Comparison of ENCODE assay signal across 9 cellular contexts in genomic region chr2:223054193-223054781, GRCh38. TPM values are rescaled to one million over a fixed set of nuclear protein-coding genes. Genes with fewer than 3 reads are reported as not detected.
A peak's percentile ranks its signal among the peaks of the same experiment; 100 is the strongest.
DNase-seq lines count a peak whose midpoint lies in the region; FAIRE-seq and TF ChIP-seq lines count a peak whose summit lies in the region.
"Had no signal": no experiment of that assay in that cellular context is flagged by ENCODE, and none has a peak within 500 bp of the region (broad histone marks: within the 10 kb centered on the region; RNA-seq: fewer than 3 reads in every experiment).

No MANE protein-coding gene starts in this region.

- H3K27ac ChIP-seq in esophagus squamous epithelium = peak overlapping the region; percentile 59 to 84 (median 80)
- peak overlapping the region; percentile 61 for H3K27ac ChIP-seq in muscle layer of duodenum (ENCODE audit: low read length)
- peak overlapping the region; percentile 78 to 90 (median 86) for H3K27ac ChIP-seq in transverse colon

- H3K9me3 ChIP-seq in esophagus squamous epithelium (no peaks in the 10 kb centered on the region), muscle layer of duodenum (ENCODE audit: control insufficient read depth in 1 of 2, low read length in 2 of 2) (no peaks in the 10 kb centered on the region), transverse colon (no peaks in the 10 kb centered on the region)

- DNase-seq in SK-MEL-5 (ENCODE audit: low read depth, low spot score) (peak; percentile 19), esophagus squamous epithelium (lab: John Stamatoyannopoulos, UW) (no peak), transverse colon (peak; percentile 23), GM12892 (ENCODE audit: insufficient read length) (no peak), NCI-H1092 treated with DMSO at 0.1 percent for 48 hours (lab: John Stamatoyannopoulos, UW) (no peak)
- no peak for DNase-seq in activated CD4-positive, alpha-beta T cell treated with anti-CD3 and anti-CD28 coated beads, Interleukin-2, amount 50 U/mL, for 48 hours
- DNase-seq: GDM1 had no signal

- H3K4me3 ChIP-seq in esophagus squamous epithelium = peak overlapping the region in 3 of 4 donors; percentile 31 to 52 (median 42)
- peak overlapping the region; percentile 56 to 63 for H3K4me3 ChIP-seq in muscle layer of duodenum (ENCODE audit: low read depth in 1 of 2, low read length in 2 of 2)
- H3K4me3 ChIP-seq in transverse colon = peak overlapping the region in 3 of 4 donors; percentile 32 to 50 (median 41)

- WGBS in esophagus squamous epithelium, 2 donors = 50 to 55% methylated on average over 5 to 9 of the region's 11 CpGs
- 42% methylated on average over 3 to 11 of the region's 11 CpGs for WGBS in transverse colon (ENCODE audit: low coverage in 1 of 2), 2 donors

- no peaks in the 10 kb centered on the region for H3K36me3 ChIP-seq in esophagus squamous epithelium
- no peaks in the 10 kb centered on the region for H3K36me3 ChIP-seq in muscle layer of duodenum (ENCODE audit: control insufficient read depth in 1 of 2, insufficient read depth in 2 of 2, low read length in 2 of 2)
- H3K36me3 ChIP-seq in transverse colon = no peaks in the 10 kb centered on the region

- no peak for TF ChIP-seq CTCF in esophagus squamous epithelium (IDR thresholded peaks at IDR 0.05)
- TF ChIP-seq CTCF in transverse colon (IDR thresholded peaks at IDR 0.05) = no peak

- FAIRE-seq in GM12892 (lab: Jason Lieb, UNC) = no peak

- TF ChIP-seq EP300 in transverse colon (IDR thresholded peaks at IDR 0.05; ENCODE audit: low read depth) = no peak

- peaks cover 0 to 8% (median 0%) of the 10 kb centered on the region in 4 donors for H3K27me3 ChIP-seq in esophagus squamous epithelium
- H3K27me3 ChIP-seq in muscle layer of duodenum (ENCODE audit: low read depth, low read length) = no peaks in the 10 kb centered on the region
- no peaks in the 10 kb centered on the region for H3K27me3 ChIP-seq in transverse colon

- TF ChIP-seq POLR2A in esophagus squamous epithelium (IDR thresholded peaks at IDR 0.05) (no peak), transverse colon (IDR thresholded peaks at IDR 0.05) (no peak), GM12892 (IDR thresholded peaks at IDR 0.05; ENCODE audit: low read depth, low read length) (no peak)

- peaks cover 0 to 46% (median 5%) of the 10 kb centered on the region in 3 donors for H3K4me1 ChIP-seq in esophagus squamous epithelium
- H3K4me1 ChIP-seq in muscle layer of duodenum (ENCODE audit: control insufficient read depth in 1 of 2, insufficient read depth in 2 of 2, low read length in 2 of 2) = peaks cover 3 to 23% of the 10 kb centered on the region in 2 donors
- peaks cover 3 to 52% (median 10%) of the 10 kb centered on the region in 4 donors for H3K4me1 ChIP-seq in transverse colon

- intact Hi-C loops in esophagus squamous epithelium (cut with DNase I) = no loop called here
- intact Hi-C loops in transverse colon (cut with DNase I; ENCODE audit: low total_unique reads) = no loop called here

- in situ Hi-C loops in SK-MEL-5 (cut with HindIII; ENCODE audit: low pct_unique_long_range_greater_than_20kb, low sequenced_read_pairs) = no loop called here
- in situ Hi-C loops in transverse colon (cut with MboI; ENCODE audit: low pct_ligation_motif_present in 1 of 4, low pct_unique_long_range_greater_than_20kb in 1 of 4, low sequenced_read_pairs in 3 of 4) = no loop called here

RNA-seq across cellular contexts. Expression of gene KCNE4, which starts 2.3 kb away (rescaled TPM):
- total RNA-seq in SK-MEL-5 (2014; rRNA removed; shearing (Covaris generic)) = 12.1 and 13.7 TPM in 2 replicates
- polyA plus RNA-seq in SK-MEL-5 (2015; cell fraction: cytosol; rRNA removed) = 5.3 and 6.2 TPM in 2 replicates
- polyA plus RNA-seq in SK-MEL-5 (2015; cell fraction: nucleus; rRNA removed) = 1.2 and 2.1 TPM in 2 replicates
- total RNA-seq in esophagus squamous epithelium (under 1 TPM; 0.26 to 0.76 (median 0.35) TPM), transverse colon (1 to 10 TPM in 3 of 4 donors, under 1 TPM in 1; 0.79 to 4.6 (median 1.7) TPM)
- not detected for polyA plus RNA-seq in GM12892 (2012; ENCODE audit: missing spikeins)
- total RNA-seq: activated T-helper 1 cell treated with anti-CD3 and anti-CD28 coated beads, Interleukin-12 subunit alpha, Interleukin-12 subunit beta, Interleukin-2, Interleukin-4 antibody, amounts not matched to agents 30 ng/mL and 10 ng/mL and 1 ng/mL, durations not matched to agents 14 hours and 24 hours and 36 hours had no signal

Comparison
In these comparisons a context has a peak if more than half of its experiments do, and no peak if none do; other contexts are left out.
1. DNase-seq: peak in SK-MEL-5 (single experiment) and transverse colon (single experiment); none in esophagus squamous epithelium (single experiment), GM12892 (single experiment), activated CD4-positive, alpha-beta T cell treated with anti-CD3 and anti-CD28 coated beads, Interleukin-2, amount 50 U/mL, for 48 hours (0 of 2) and NCI-H1092 treated with DMSO at 0.1 percent for 48 hours (single experiment).
2. Peak in every context shown above with its lines, with median percentiles within 50 percentile points of each other: H3K27ac ChIP-seq and H3K4me3 ChIP-seq.